Comparison of ENCODE assay signal across 16 cellular contexts in genomic region chr4:25345880-25346279, GRCh38. TPM values are rescaled to one million over a fixed set of nuclear protein-coding genes. Genes with fewer than 3 reads are reported as not detected.
DNase-seq lines count a peak whose midpoint lies in the region; ATAC-seq, FAIRE-seq and TF ChIP-seq lines count a peak whose summit lies in the region.
"Had no signal": no experiment of that assay in that cellular context is flagged by ENCODE, and none has a peak within 500 bp of the region (broad histone marks: within the 10 kb centered on the region; RNA-seq: fewer than 3 reads in every experiment).

No MANE protein-coding gene starts in this region.

- H3K27me3 Mint-ChIP-seq in nephron progenitor cell (ENCODE audit: low read depth, poor library complexity) = no peaks in the 10 kb centered on the region
- H3K27me3 Mint-ChIP-seq: CD4-positive, CD25-positive, alpha-beta regulatory T cell had no signal

- DNase-seq in AG10803 (ENCODE audit: low read depth) = peak; percentile 7
- DNase-seq in NCI-H69 (lab: John Stamatoyannopoulos, UW) = peak; percentile 21
- peak; percentile 8 for DNase-seq in nephron progenitor cell
- DNase-seq in SJCRH30 = no peak
- DNase-seq in kidney tubule cell (ENCODE audit: low spot score) = no peak
- DNase-seq in BE2C = no peak
- DNase-seq: Calu3; CD4-positive, CD25-positive, alpha-beta regulatory T cell; MV-4-11; NCI-H1417 treated with DMSO at 0.1 percent for 48 hours; NCI-H1930; NCI-H526 treated with DMSO at 0.1 percent for 48 hours; RPMI8226 had no signal

- H3K4me3 Mint-ChIP-seq in nephron progenitor cell = no peak overlapping the region
- H3K4me3 Mint-ChIP-seq: CD4-positive, CD25-positive, alpha-beta regulatory T cell had no signal

- TF ChIP-seq CTCF in AG10803 (conservative IDR thresholded peaks at IDR 0.05; ENCODE audit: low read length) (no peak), nephron progenitor cell (IDR thresholded peaks at IDR 0.05) (no peak), BE2C (IDR thresholded peaks at IDR 0.05; ENCODE audit: low read depth, low read length) (no peak)

- no peak overlapping the region for H3K4me3 ChIP-seq in AG10803 (ENCODE audit: low read length)
- no peak overlapping the region for H3K4me3 ChIP-seq in SJCRH30
- no peak overlapping the region for H3K4me3 ChIP-seq in BE2C (ENCODE audit: low read depth, low read length)

- no peak overlapping the region for H3K27ac ChIP-seq in SJCRH30

- no peak for ATAC-seq in GM18498 (IDR thresholded peaks at IDR 0.05; ENCODE audit: unreplicated experiment)
- ATAC-seq: HCT116 had no signal

- peak; percentile 93 for FAIRE-seq in endometrium (lab: Jason Lieb, UNC)

- H3K36me3 ChIP-seq in SJCRH30 = peaks cover 11% of the 10 kb centered on the region
- H3K36me3 ChIP-seq in BE2C = peaks cover 3% of the 10 kb centered on the region; the same call in 1 of the 2 replicates

- peak overlapping the region; percentile 98 for H3K27ac Mint-ChIP-seq in nephron progenitor cell

- H3K27me3 ChIP-seq in SJCRH30 (no peaks in the 10 kb centered on the region), BE2C (no peaks in the 10 kb centered on the region)

- H3K4me1 ChIP-seq in SJCRH30 = no peaks in the 10 kb centered on the region
- H3K4me1 ChIP-seq in BE2C = no peaks in the 10 kb centered on the region

- H3K4me1 Mint-ChIP-seq in nephron progenitor cell = peaks cover 32% of the 10 kb centered on the region

- H3K36me3 Mint-ChIP-seq in nephron progenitor cell (ENCODE audit: low read depth) = peaks cover 10% of the 10 kb centered on the region

- H3K9me3 Mint-ChIP-seq in nephron progenitor cell = no peaks in the 10 kb centered on the region
- H3K9me3 Mint-ChIP-seq: CD4-positive, CD25-positive, alpha-beta regulatory T cell had no signal

- H3K9me3 ChIP-seq in SJCRH30 (replicated peaks) = no peaks in the 10 kb centered on the region
- H3K9me3 ChIP-seq in BE2C = no peaks in the 10 kb centered on the region

RNA-seq across cellular contexts. Expression of gene ANAPC4, which starts 31.2 kb away (rescaled TPM):
- 35.4 and 49.8 TPM in 2 replicates for total RNA-seq in SJCRH30 (2014; rRNA removed; shearing (Covaris generic))
- polyA plus RNA-seq in BE2C (2012; ENCODE audit: insufficient read depth, insufficient read length, low read depth) = 4.7 TPM

RNA-seq across cellular contexts. Expression of gene ZCCHC4, which starts 33.3 kb away (rescaled TPM):
- total RNA-seq in SJCRH30 (2014; rRNA removed; shearing (Covaris generic)) = 19.1 and 20.6 TPM in 2 replicates
- 8.7 TPM for polyA plus RNA-seq in BE2C (2012; ENCODE audit: insufficient read depth, insufficient read length, low read depth)

Comparison
In these comparisons a context has a peak if more than half of its experiments do, and no peak if none do; other contexts are left out.
1. DNase-seq: peak in AG10803 (single experiment), NCI-H69 (single experiment) and nephron progenitor cell (single experiment); none in SJCRH30 (0 of 2), kidney tubule cell (single experiment) and BE2C (single experiment).